36 cellular contexts compared by ENCODE assay signal in genomic region chr18:34691626-34692025, GRCh38. TPM values are rescaled to one million over a fixed set of nuclear protein-coding genes. Genes with fewer than 3 reads are reported as not detected.
"Had no signal": no experiment of that assay in that cellular context is flagged by ENCODE, and none has a peak within 500 bp of the region (broad histone marks: within the 10 kb centered on the region; RNA-seq: fewer than 3 reads in every experiment).

No MANE protein-coding gene starts in this region.

- H3K27me3 ChIP-seq: brain microvascular endothelial cell, MG63 had no signal

- DNase-seq: activated B cell treated with CpG ODN at 0.5 μM for 24 hours; activated CD4-positive, alpha-beta memory T cell treated with anti-CD3 and anti-CD28 coated beads for 36 hours; activated CD4-positive, alpha-beta T cell treated with anti-CD3 and anti-CD28 coated beads for 4 hours; activated CD4-positive, alpha-beta T cell treated with anti-CD3 and anti-CD28 coated beads, Interleukin-2, amount 50 U/mL, for 1 hour; activated CD4-positive, CD25-positive, alpha-beta regulatory T cell treated with anti-CD3 and anti-CD28 coated beads, Interleukin-2, amount 50 U/mL, for 72 hours; activated CD8-positive, alpha-beta memory T cell treated with anti-CD3 and anti-CD28 coated beads, Interleukin-2, amount 50 U/mL, for 4 hours; activated effector memory CD4-positive, alpha-beta T cell treated with Interleukin-2 at 50 U/mL for 16 hours; activated naive CD4-positive, alpha-beta T cell treated with anti-CD3 and anti-CD28 coated beads, Interleukin-2, amount 10 ng/mL, durations not matched to agents 7 days and 5 days; activated naive CD8-positive, alpha-beta T cell treated with anti-CD3 and anti-CD28 coated beads, Interleukin-2, amount 50 U/mL, for 24 hours; activated T-cell treated with anti-CD3 and anti-CD28 coated beads for 4 hours; activated T-cell treated with anti-CD3 and anti-CD28 coated beads, Interleukin-2, amount 50 U/mL, for 4 hours; aorta; brain microvascular endothelial cell; central memory CD4-positive, alpha-beta T cell; Karpas-422; KBM-7; MG63; NCI-H1048; NCI-H1105 treated with DMSO at 0.1 percent for 48 hours; NCI-H1436; NCI-H1694; NCI-H1930; NCI-H2081 treated with DMSO at 0.1 percent for 48 hours; NCI-H510A; NCI-H526; NCI-H748 treated with DMSO at 0.1 percent for 48 hours; NK-92 treated with Interleukin-12 subunit alpha and Interleukin-12 subunit beta, amount 100 ng/mL, for 24 hours; PC-9; SIG-M5; T-cell; T-helper 17 cell had no signal

- H2AFZ ChIP-seq: PC-9 had no signal

- H3K9me3 ChIP-seq: MG63 had no signal

- H3K4me2 ChIP-seq: PC-9 had no signal

- H3K36me3 ChIP-seq: brain microvascular endothelial cell, MG63 had no signal

- H3K4me3 ChIP-seq: MG63, PC-9 had no signal

- ATAC-seq: activated naive CD8-positive, alpha-beta T cell treated with anti-CD3 and anti-CD28 coated beads, Interleukin-2, amount 50 U/mL, for 24 hours; activated T-cell treated with anti-CD3 and anti-CD28 coated beads, Interleukin-2, amount 50 U/mL, for 4 hours; Right ventricle myocardium inferior; SK-N-SH treated with all-trans-retinoic acid at 6 μM for 48 hours; T-cell; T-helper 17 cell had no signal

- H3K27ac ChIP-seq: brain microvascular endothelial cell, PC-9, RWPE1, VCaP had no signal

RNA-seq across cellular contexts. Expression of gene DTNA, which starts 18.5 kb away (rescaled TPM):
- total RNA-seq: activated B cell treated with CpG ODN at 0.5 μM for 24 hours; activated CD4-positive, alpha-beta memory T cell treated with anti-CD3 and anti-CD28 coated beads for 36 hours; activated T-helper 1 cell treated with anti-CD3 and anti-CD28 coated beads, Interleukin-12 subunit alpha, Interleukin-12 subunit beta, Interleukin-2, Interleukin-4 antibody, amounts not matched to agents 30 ng/mL and 10 ng/mL and 1 ng/mL, durations not matched to agents 14 hours and 24 hours and 36 hours; PC-9; T-helper 17 cell had no signal
